Comparison of ENCODE assay signal across 24 cellular contexts in the genomic region with DNA sequence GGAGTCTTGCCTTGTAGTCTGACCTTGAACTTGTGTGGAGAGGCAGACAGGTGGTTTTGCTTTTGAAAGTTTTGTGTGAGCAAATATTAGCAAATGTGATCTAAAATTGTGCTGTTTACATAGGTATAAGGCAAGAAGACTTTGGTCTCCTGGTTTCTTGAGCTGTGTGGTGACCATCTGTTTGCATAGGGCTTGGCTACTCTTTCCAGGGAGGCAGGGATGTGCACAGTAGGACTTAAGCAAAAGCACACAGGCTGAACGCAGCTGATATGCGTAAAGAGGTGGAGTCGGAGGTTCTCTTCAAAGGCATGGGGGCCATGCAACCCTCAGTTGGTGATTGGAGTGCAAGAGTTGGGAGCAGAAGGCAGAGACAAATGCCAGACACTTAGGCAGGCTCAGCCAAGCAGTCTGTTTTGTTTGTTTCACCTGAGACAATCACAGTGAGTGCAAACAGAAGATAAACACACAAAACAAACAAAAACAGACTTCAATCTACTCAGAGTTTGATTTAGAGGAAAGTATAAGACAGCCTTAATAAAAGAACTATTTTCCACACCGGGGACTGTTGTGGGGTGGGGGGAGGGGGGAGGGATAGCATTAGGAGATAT.
"Had no signal": no experiment of that assay in that cellular context is flagged by ENCODE, and none has a peak within 500 bp of the region (broad histone marks: within the 10 kb centered on the region; RNA-seq: fewer than 3 reads in every experiment).

No MANE protein-coding gene starts in this region.

- H3K4me1 ChIP-seq: Peyer's patch, SJCRH30 had no signal

- H3K27ac ChIP-seq: Peyer's patch, RWPE1, SJCRH30, VCaP had no signal

- DNase-seq: activated CD4-positive, alpha-beta memory T cell treated with anti-CD3 and anti-CD28 coated beads, Interleukin-2, amount 10 ng/mL, durations not matched to agents 7 days and 5 days; activated CD4-positive, alpha-beta T cell treated with anti-CD3 and anti-CD28 coated beads for 36 hours; activated CD4-positive, alpha-beta T cell treated with anti-CD3 and anti-CD28 coated beads, Interleukin-2, amount 50 U/mL, for 1 hour; activated gamma-delta T cell treated with Interleukin-2 at 50 U/mL for 16 hours; activated naive CD4-positive, alpha-beta T cell treated with anti-CD3 and anti-CD28 coated beads, Interleukin-2, amount 10 ng/mL, durations not matched to agents 7 days and 5 days; activated naive CD8-positive, alpha-beta T cell treated with anti-CD3 and anti-CD28 coated beads for 36 hours; activated T-cell treated with anti-CD3 and anti-CD28 coated beads for 4 hours; activated T-cell treated with anti-CD3 and anti-CD28 coated beads, Interleukin-2, amount 50 U/mL, for 48 hours; cerebellar nuclear complex; Kasumi-1; NCI-H1092; NCI-H1417; NCI-H1930; NCI-H2107; NCI-H446; NCI-H526; Peyer's patch; Right ventricle myocardium superior; SJCRH30; SK-N-SH; T-helper 1 cell had no signal

- H3K27ac Mint-ChIP-seq: activated CD4-positive, alpha-beta memory T cell treated with anti-CD3 and anti-CD28 coated beads, Interleukin-2, amount 10 ng/mL, durations not matched to agents 7 days and 5 days; activated CD4-positive, alpha-beta T cell treated with anti-CD3 and anti-CD28 coated beads for 36 hours; activated naive CD4-positive, alpha-beta T cell treated with anti-CD3 and anti-CD28 coated beads, Interleukin-2, amount 10 ng/mL, durations not matched to agents 7 days and 5 days; activated naive CD8-positive, alpha-beta T cell treated with anti-CD3 and anti-CD28 coated beads for 36 hours; activated T-helper 17 cell treated with anti-CD3 and anti-CD28 coated beads, Interleukin-2, amount 50 U/mL, for 72 hours had no signal

- H3K27me3 Mint-ChIP-seq: activated CD4-positive, alpha-beta memory T cell treated with anti-CD3 and anti-CD28 coated beads, Interleukin-2, amount 10 ng/mL, durations not matched to agents 7 days and 5 days; activated CD4-positive, alpha-beta T cell treated with anti-CD3 and anti-CD28 coated beads for 36 hours; activated naive CD4-positive, alpha-beta T cell treated with anti-CD3 and anti-CD28 coated beads, Interleukin-2, amount 10 ng/mL, durations not matched to agents 7 days and 5 days; activated naive CD8-positive, alpha-beta T cell treated with anti-CD3 and anti-CD28 coated beads for 36 hours; activated T-helper 17 cell treated with anti-CD3 and anti-CD28 coated beads, Interleukin-2, amount 50 U/mL, for 72 hours had no signal

- H3K9me3 ChIP-seq: Peyer's patch, SJCRH30, SK-N-SH had no signal

- H3K9ac ChIP-seq: SK-N-SH had no signal

- H3K36me3 Mint-ChIP-seq: activated naive CD4-positive, alpha-beta T cell treated with anti-CD3 and anti-CD28 coated beads, Interleukin-2, amount 10 ng/mL, durations not matched to agents 7 days and 5 days; activated naive CD8-positive, alpha-beta T cell treated with anti-CD3 and anti-CD28 coated beads for 36 hours had no signal

- H3K4me1 Mint-ChIP-seq: activated CD4-positive, alpha-beta memory T cell treated with anti-CD3 and anti-CD28 coated beads, Interleukin-2, amount 10 ng/mL, durations not matched to agents 7 days and 5 days; activated CD4-positive, alpha-beta T cell treated with anti-CD3 and anti-CD28 coated beads for 36 hours; activated naive CD4-positive, alpha-beta T cell treated with anti-CD3 and anti-CD28 coated beads, Interleukin-2, amount 10 ng/mL, durations not matched to agents 7 days and 5 days; activated naive CD8-positive, alpha-beta T cell treated with anti-CD3 and anti-CD28 coated beads for 36 hours; activated T-helper 17 cell treated with anti-CD3 and anti-CD28 coated beads, Interleukin-2, amount 50 U/mL, for 72 hours had no signal

- H3K4me3 ChIP-seq: Peyer's patch, SJCRH30 had no signal

- H3K36me3 ChIP-seq: Peyer's patch, SJCRH30 had no signal

- H3K4me3 Mint-ChIP-seq: activated CD4-positive, alpha-beta memory T cell treated with anti-CD3 and anti-CD28 coated beads, Interleukin-2, amount 10 ng/mL, durations not matched to agents 7 days and 5 days; activated CD4-positive, alpha-beta T cell treated with anti-CD3 and anti-CD28 coated beads for 36 hours; activated naive CD4-positive, alpha-beta T cell treated with anti-CD3 and anti-CD28 coated beads, Interleukin-2, amount 10 ng/mL, durations not matched to agents 7 days and 5 days; activated naive CD8-positive, alpha-beta T cell treated with anti-CD3 and anti-CD28 coated beads for 36 hours; activated T-helper 17 cell treated with anti-CD3 and anti-CD28 coated beads, Interleukin-2, amount 50 U/mL, for 72 hours had no signal

- ATAC-seq: activated CD4-positive, alpha-beta T cell treated with anti-CD3 and anti-CD28 coated beads for 36 hours; activated T-helper 17 cell treated with anti-CD3 and anti-CD28 coated beads, Interleukin-2, amount 50 U/mL, for 72 hours had no signal

- H3K9me3 Mint-ChIP-seq: activated naive CD8-positive, alpha-beta T cell treated with anti-CD3 and anti-CD28 coated beads for 36 hours had no signal

- H3K27me3 ChIP-seq: Peyer's patch, SJCRH30 had no signal
